35 cellular contexts compared by ENCODE assay signal in the genomic region with DNA sequence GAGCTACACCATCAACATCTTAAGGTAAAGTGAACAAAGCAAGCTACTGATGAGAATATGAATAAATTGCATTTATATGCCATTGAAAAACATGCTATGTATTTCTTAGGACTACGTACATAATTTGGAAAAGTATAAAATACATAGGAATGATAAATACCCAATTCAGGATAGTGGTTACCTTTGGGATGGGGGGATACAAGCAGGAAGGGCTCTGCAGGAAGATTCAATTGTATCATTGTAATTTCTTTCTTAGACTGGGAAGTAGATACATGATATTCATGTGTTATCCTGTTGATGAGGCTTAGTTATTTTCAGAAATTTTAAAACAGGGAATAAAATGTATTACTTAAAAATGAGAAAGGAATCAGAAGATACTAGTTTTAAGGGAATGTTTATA.
"Had no signal": no experiment of that assay in that cellular context is flagged by ENCODE, and none has a peak within 500 bp of the region (broad histone marks: within the 10 kb centered on the region; RNA-seq: fewer than 3 reads in every experiment).

No MANE protein-coding gene starts in this region.

- H3K4me1 Mint-ChIP-seq: activated B cell treated with CpG ODN at 0.5 μM for 24 hours; activated CD4-positive, alpha-beta T cell treated with anti-CD3 and anti-CD28 coated beads, Interleukin-2, amount 10 ng/mL, durations not matched to agents 24 days and 14 days; activated naive CD4-positive, alpha-beta T cell treated with anti-CD3 and anti-CD28 coated beads, Interleukin-2, amount 10 ng/mL, durations not matched to agents 7 days and 5 days; activated naive CD8-positive, alpha-beta T cell treated with anti-CD3 and anti-CD28 coated beads for 36 hours; T-cell had no signal

- H3K27me3 Mint-ChIP-seq: activated B cell treated with CpG ODN at 0.5 μM for 24 hours; activated CD4-positive, alpha-beta memory T cell treated with anti-CD3 and anti-CD28 coated beads for 36 hours; activated CD4-positive, alpha-beta T cell treated with anti-CD3 and anti-CD28 coated beads, Interleukin-2, amount 10 ng/mL, durations not matched to agents 24 days and 14 days; activated CD8-positive, alpha-beta T cell treated with anti-CD3 and anti-CD28 coated beads for 36 hours; activated naive CD4-positive, alpha-beta T cell treated with anti-CD3 and anti-CD28 coated beads, Interleukin-2, amount 10 ng/mL, durations not matched to agents 7 days and 5 days; activated naive CD8-positive, alpha-beta T cell treated with anti-CD3 and anti-CD28 coated beads for 36 hours; activated T-helper 17 cell treated with anti-CD3 and anti-CD28 coated beads, Interleukin-2, amount 50 U/mL, for 72 hours; T-cell had no signal

- H3K4me3 ChIP-seq: adrenal gland, body of pancreas, breast epithelium had no signal

- H3K9me3 ChIP-seq: adrenal gland, body of pancreas, breast epithelium had no signal

- H3K27me3 ChIP-seq: adrenal gland, body of pancreas, brain microvascular endothelial cell, breast epithelium had no signal

- ATAC-seq: activated CD8-positive, alpha-beta T cell treated with anti-CD3 and anti-CD28 coated beads for 36 hours; activated naive CD4-positive, alpha-beta T cell treated with anti-CD3 and anti-CD28 coated beads, Interleukin-2, amount 50 U/mL, for 72 hours; activated T-cell treated with anti-CD3 and anti-CD28 coated beads, Interleukin-2, amount 50 U/mL, for 4 hours; activated T-cell treated with anti-CD3 and anti-CD28 coated beads, Interleukin-2, amount 50 U/mL, for 72 hours; activated T-helper 17 cell treated with anti-CD3 and anti-CD28 coated beads, Interleukin-2, amount 50 U/mL, for 72 hours; body of pancreas; T-cell had no signal

- H3K36me3 ChIP-seq: breast epithelium had no signal

- H3K27ac Mint-ChIP-seq: activated B cell treated with CpG ODN at 0.5 μM for 24 hours; activated CD4-positive, alpha-beta memory T cell treated with anti-CD3 and anti-CD28 coated beads for 36 hours; activated CD4-positive, alpha-beta T cell treated with anti-CD3 and anti-CD28 coated beads, Interleukin-2, amount 10 ng/mL, durations not matched to agents 24 days and 14 days; activated CD8-positive, alpha-beta T cell treated with anti-CD3 and anti-CD28 coated beads for 36 hours; activated naive CD4-positive, alpha-beta T cell treated with anti-CD3 and anti-CD28 coated beads, Interleukin-2, amount 10 ng/mL, durations not matched to agents 7 days and 5 days; activated naive CD4-positive, alpha-beta T cell treated with anti-CD3 and anti-CD28 coated beads, Interleukin-2, amount 50 U/mL, for 72 hours; activated naive CD8-positive, alpha-beta T cell treated with anti-CD3 and anti-CD28 coated beads for 36 hours; activated T-cell treated with anti-CD3 and anti-CD28 coated beads, Interleukin-2, amount 50 U/mL, for 72 hours; activated T-helper 1 cell treated with anti-CD3 and anti-CD28 coated beads, Interleukin-12 subunit alpha, Interleukin-12 subunit beta, Interleukin-2, Interleukin-4 antibody, amounts not matched to agents 30 ng/mL and 10 ng/mL and 1 ng/mL, durations not matched to agents 14 hours and 24 hours and 36 hours; activated T-helper 17 cell treated with anti-CD3 and anti-CD28 coated beads, Interleukin-2, amount 50 U/mL, for 72 hours; T-cell; T-helper 2 cell treated with Interferon-gamma antibody and Interleukin-4, amounts not matched to agents 5 μg/mL and 100 μg/mL, for 36 hours had no signal

- H3K4me1 ChIP-seq: adrenal gland, body of pancreas, breast epithelium had no signal

- H3K9me3 Mint-ChIP-seq: activated B cell treated with CpG ODN at 0.5 μM for 24 hours; activated CD4-positive, alpha-beta memory T cell treated with anti-CD3 and anti-CD28 coated beads for 36 hours; activated CD4-positive, alpha-beta T cell treated with anti-CD3 and anti-CD28 coated beads, Interleukin-2, amount 10 ng/mL, durations not matched to agents 24 days and 14 days; activated CD8-positive, alpha-beta T cell treated with anti-CD3 and anti-CD28 coated beads for 36 hours; activated naive CD4-positive, alpha-beta T cell treated with anti-CD3 and anti-CD28 coated beads, Interleukin-2, amount 10 ng/mL, durations not matched to agents 7 days and 5 days; activated naive CD4-positive, alpha-beta T cell treated with anti-CD3 and anti-CD28 coated beads, Interleukin-2, amount 50 U/mL, for 72 hours; activated T-cell treated with anti-CD3 and anti-CD28 coated beads, Interleukin-2, amount 50 U/mL, for 4 hours; activated T-cell treated with anti-CD3 and anti-CD28 coated beads, Interleukin-2, amount 50 U/mL, for 72 hours; activated T-helper 1 cell treated with anti-CD3 and anti-CD28 coated beads, Interleukin-12 subunit alpha, Interleukin-12 subunit beta, Interleukin-2, Interleukin-4 antibody, amounts not matched to agents 30 ng/mL and 10 ng/mL and 1 ng/mL, durations not matched to agents 14 hours and 24 hours and 36 hours; activated T-helper 17 cell treated with anti-CD3 and anti-CD28 coated beads, Interleukin-2, amount 50 U/mL, for 72 hours; T-cell; T-helper 2 cell treated with Interferon-gamma antibody and Interleukin-4, amounts not matched to agents 5 μg/mL and 100 μg/mL, for 36 hours had no signal

- H3K4me3 Mint-ChIP-seq: activated B cell treated with CpG ODN at 0.5 μM for 24 hours; activated CD4-positive, alpha-beta memory T cell treated with anti-CD3 and anti-CD28 coated beads for 36 hours; activated CD4-positive, alpha-beta T cell treated with anti-CD3 and anti-CD28 coated beads, Interleukin-2, amount 10 ng/mL, durations not matched to agents 24 days and 14 days; activated CD8-positive, alpha-beta T cell treated with anti-CD3 and anti-CD28 coated beads for 36 hours; activated naive CD4-positive, alpha-beta T cell treated with anti-CD3 and anti-CD28 coated beads, Interleukin-2, amount 10 ng/mL, durations not matched to agents 7 days and 5 days; activated naive CD8-positive, alpha-beta T cell treated with anti-CD3 and anti-CD28 coated beads for 36 hours; activated T-cell treated with anti-CD3 and anti-CD28 coated beads, Interleukin-2, amount 50 U/mL, for 4 hours; activated T-cell treated with anti-CD3 and anti-CD28 coated beads, Interleukin-2, amount 50 U/mL, for 72 hours; activated T-helper 1 cell treated with anti-CD3 and anti-CD28 coated beads, Interleukin-12 subunit alpha, Interleukin-12 subunit beta, Interleukin-2, Interleukin-4 antibody, amounts not matched to agents 30 ng/mL and 10 ng/mL and 1 ng/mL, durations not matched to agents 14 hours and 24 hours and 36 hours; activated T-helper 17 cell treated with anti-CD3 and anti-CD28 coated beads, Interleukin-2, amount 50 U/mL, for 72 hours; T-cell; T-helper 2 cell treated with Interferon-gamma antibody and Interleukin-4, amounts not matched to agents 5 μg/mL and 100 μg/mL, for 36 hours had no signal

- DNase-seq: activated B cell treated with CpG ODN at 0.5 μM for 24 hours; activated CD4-positive, alpha-beta memory T cell treated with anti-CD3 and anti-CD28 coated beads for 36 hours; activated CD4-positive, alpha-beta T cell treated with anti-CD3 and anti-CD28 coated beads for 4 hours; activated CD4-positive, alpha-beta T cell treated with anti-CD3 and anti-CD28 coated beads, Interleukin-2, amount 10 ng/mL, durations not matched to agents 24 days and 14 days; activated CD4-positive, alpha-beta T cell treated with anti-CD3 and anti-CD28 coated beads, Interleukin-2, amount 50 U/mL, for 1 hour; activated CD4-positive, alpha-beta T cell treated with anti-CD3 and anti-CD28 coated beads, Interleukin-2, amount 50 U/mL, for 4 hours; activated CD4-positive, CD25-positive, alpha-beta regulatory T cell treated with anti-CD3 and anti-CD28 coated beads, Interleukin-2, amount 50 U/mL, for 72 hours; activated CD8-positive, alpha-beta memory T cell treated with anti-CD3 and anti-CD28 coated beads, Interleukin-2, amount 50 U/mL, for 4 hours; activated CD8-positive, alpha-beta T cell treated with anti-CD3 and anti-CD28 coated beads for 36 hours; activated effector memory CD4-positive, alpha-beta T cell treated with anti-CD3 and anti-CD28 coated beads, Interleukin-2, amount 50 U/mL, for 16 hours; activated gamma-delta T cell treated with Interleukin-2 at 50 U/mL for 16 hours; activated naive CD4-positive, alpha-beta T cell; activated naive CD4-positive, alpha-beta T cell treated with anti-CD3 and anti-CD28 coated beads, Interleukin-2, amount 10 ng/mL, durations not matched to agents 7 days and 5 days; activated naive CD8-positive, alpha-beta T cell treated with anti-CD3 and anti-CD28 coated beads for 36 hours; activated T-cell treated with anti-CD3 and anti-CD28 coated beads for 4 hours; activated T-cell treated with anti-CD3 and anti-CD28 coated beads, Interleukin-2, amount 50 U/mL, for 1 hour; activated T-cell treated with anti-CD3 and anti-CD28 coated beads, Interleukin-2, amount 50 U/mL, for 4 hours; activated T-cell treated with anti-CD3 and anti-CD28 coated beads, Interleukin-2, amount 50 U/mL, for 72 hours; adrenal gland; amniotic stem cell; aorta; body of pancreas; brain microvascular endothelial cell; central memory CD4-positive, alpha-beta T cell; cerebellar nuclear complex; T-cell; T-helper 2 cell; T-helper 9 cell had no signal

- FAIRE-seq: astrocyte had no signal

- H3K27ac ChIP-seq: adrenal gland, body of pancreas, brain microvascular endothelial cell, breast epithelium, VCaP had no signal
